ENCODE assay signal across 21 cellular contexts in genomic region chr1:77742011-77742555, GRCh38. TPM values are rescaled to one million over a fixed set of nuclear protein-coding genes. Genes with fewer than 3 reads are reported as not detected.
DNase-seq lines count a peak whose midpoint lies in the region; ATAC-seq and TF ChIP-seq lines count a peak whose summit lies in the region.
"Had no signal": no experiment of that assay in that cellular context is flagged by ENCODE, and none has a peak within 500 bp of the region (broad histone marks: within the 10 kb centered on the region; RNA-seq: fewer than 3 reads in every experiment).

No MANE protein-coding gene starts in this region.

- no peaks in the 10 kb centered on the region for H3K27me3 ChIP-seq in right lobe of liver
- H3K27me3 ChIP-seq: right atrium auricular region had no signal

- H3K4me1 ChIP-seq in right lobe of liver, result peaks cover 0 to 5% (median 0%) of the 10 kb centered on the region in 4 donors

- H3K36me3 ChIP-seq in right lobe of liver, result peaks cover 0 to 18% (median 4%) of the 10 kb centered on the region in 4 donors

- 30% methylated on average over 3 of the region's 3 CpGs for WGBS in right lobe of liver (ENCODE audit: insufficient coverage, low coverage, low lambda C conversion rate, missing lambda C conversion rate)

- no peak for TF ChIP-seq CTCF in right lobe of liver (IDR thresholded peaks at IDR 0.05)

- no peak overlapping the region for H3K4me3 ChIP-seq in right lobe of liver
- H3K4me3 ChIP-seq: right atrium auricular region, thoracic aorta had no signal

- POLR2A ChIA-PET in HEK293T (lab: Yijun Ruan, JAX), result interaction anchor here (1.2 kb wide), 1 partner anchor 14 kb away, joined by 3 read pairs; no protein-coding TSS in a partner anchor

- intact Hi-C loops in right lobe of liver (cut with DNase I), result no loop called here

- no peaks in the 10 kb centered on the region for H3K9me3 ChIP-seq in right lobe of liver
- H3K9me3 ChIP-seq: right atrium auricular region, thoracic aorta had no signal

- no peak overlapping the region for H3K27ac ChIP-seq in right lobe of liver
- H3K27ac ChIP-seq: right atrium auricular region, RWPE1, thoracic aorta had no signal

- TF ChIP-seq POLR2A in right lobe of liver (IDR thresholded peaks at IDR 0.05), result no peak

- ATAC-seq in right lobe of liver, result peak; percentile 73 to 81 (median 76)
- no peak for ATAC-seq in GM21576 (IDR thresholded peaks at IDR 0.05; ENCODE audit: unreplicated experiment)
- no peak for ATAC-seq in HG02588 (IDR thresholded peaks at IDR 0.05; ENCODE audit: unreplicated experiment)
- ATAC-seq: stimulated activated naive CD8-positive, alpha-beta T cell treated with anti-CD3 and anti-CD28 coated beads, Interleukin-15, Interleukin-2, amounts not matched to agents 100 U/mL and 50 U/mL, for 24 hours had no signal

- CTCF ChIA-PET in HEK293T (lab: Yijun Ruan, JAX), result no interaction called here

- peak; percentile 23 for DNase-seq in NCI-H345 (lab: John Stamatoyannopoulos, UW)
- DNase-seq in NCI-H345 treated with DMSO at 0.1 percent for 48 hours (lab: John Stamatoyannopoulos, UW; ENCODE audit: unreplicated experiment), result no peak
- peak; percentile 42 for DNase-seq in HEK293T (ENCODE audit: extremely low spot score)
- DNase-seq in OCI-M1 (lab: John Stamatoyannopoulos, UW), result peak; percentile 36
- no peak for DNase-seq in right lobe of liver
- no peak for DNase-seq in activated CD4-positive, CD25-positive, alpha-beta regulatory T cell treated with anti-CD3 and anti-CD28 coated beads, Interleukin-2, amount 50 U/mL, for 72 hours
- DNase-seq: activated CD4-positive, alpha-beta T cell treated with anti-CD3 and anti-CD28 coated beads, Interleukin-2, amount 50 U/mL, for 4 hours; activated CD4-positive, CD25-positive, alpha-beta regulatory T cell; activated naive CD4-positive, alpha-beta T cell treated with anti-CD3 and anti-CD28 coated beads for 36 hours; caudate nucleus; CD4-positive, CD25-positive, alpha-beta regulatory T cell; H9; NCI-H187 treated with DMSO at 0.1 percent for 48 hours; NCI-H774; stimulated activated CD4-positive, alpha-beta T cell treated with anti-CD3 and anti-CD28 coated beads, Interleukin-1b, Interleukin-23, amount 100 ng/mL, for 48 hours; stimulated activated naive CD8-positive, alpha-beta T cell treated with anti-CD3 and anti-CD28 coated beads, Interleukin-15, Interleukin-2, amounts not matched to agents 100 U/mL and 50 U/mL, for 24 hours had no signal

TF ChIP-seq in HEK293T, 16 proteins besides CTCF, POLR2A, EP300 and RAD21:
- TF ChIP-seq ELF4 (IDR thresholded peaks at IDR 0.05) (no peak), ZNF384 (IDR thresholded peaks at IDR 0.05) (0 out of 2 replicates have a peak, but pooled peaks have one; percentile 34)

RNA-seq across cellular contexts. Expression of gene USP33, which starts 17.6 kb away (rescaled TPM):
- 10 to 100 TPM; 16.5 to 31.0 (median 21.4) TPM for total RNA-seq in right lobe of liver

RNA-seq across cellular contexts. Expression of gene MIGA1, which starts 37.4 kb away (rescaled TPM):
- 10 to 100 TPM in 2 of 6 experiments, 1 to 10 TPM in 4; 7.7 to 12.2 (median 8.8) TPM for total RNA-seq in right lobe of liver

RNA-seq across cellular contexts. Expression of gene ZZZ3, which starts 59.6 kb away (rescaled TPM):
- 10 to 100 TPM; 19.6 to 34.7 (median 25.9) TPM for total RNA-seq in right lobe of liver

Comparison
In these comparisons a context has a peak if more than half of its experiments do, and no peak if none do; other contexts are left out.
1. DNase-seq: peak in NCI-H345 (single experiment), HEK293T (single experiment) and OCI-M1 (single experiment); none in NCI-H345 treated with DMSO at 0.1 percent for 48 hours (single experiment), right lobe of liver (0 of 3) and activated CD4-positive, CD25-positive, alpha-beta regulatory T cell treated with anti-CD3 and anti-CD28 coated beads, Interleukin-2, amount 50 U/mL, for 72 hours (single experiment).
2. ATAC-seq: peak in right lobe of liver (4 of 4); none in GM21576 (single experiment) and HG02588 (single experiment).